In genomic region chr5:58800861-58801540, GRCh38 we compare ENCODE assay signal across 16 cellular contexts.
DNase-seq lines count a peak whose midpoint lies in the region; ATAC-seq, FAIRE-seq and TF ChIP-seq lines count a peak whose summit lies in the region.
"Had no signal": no experiment of that assay in that cellular context is flagged by ENCODE, and none has a peak within 500 bp of the region (broad histone marks: within the 10 kb centered on the region; RNA-seq: fewer than 3 reads in every experiment).

No MANE protein-coding gene starts in this region.

- no peaks in the 10 kb centered on the region for H3K79me1 ChIP-seq in H9 (ENCODE audit: insufficient read depth, low read depth, low read length, poor library complexity, severe bottlenecking)

- no peak overlapping the region for H3K4ac ChIP-seq in H9 (ENCODE audit: low read depth, low read length)

- H3K14ac ChIP-seq in H9 (ENCODE audit: insufficient read depth, low read length): no peak overlapping the region

- ATAC-seq in GM23338 (no peak; the same call in 2 of the 3 replicates), Right ventricle myocardium inferior (no peak), mucosa of descending colon (no peak)
- ATAC-seq: A549; CD8-positive, alpha-beta T cell had no signal

- WGBS in H9 (ENCODE audit: extremely low coverage, insufficient read length, low lambda C conversion rate): no CpG with 5 or more reads among the region's 5 CpGs

- no peak overlapping the region for H3K4me3 Mint-ChIP-seq in GM23338
- H3K4me3 Mint-ChIP-seq in H9: no peak overlapping the region
- H3K4me3 Mint-ChIP-seq: CD14-positive monocyte; CD8-positive, alpha-beta T cell; IgD-negative memory B cell had no signal

- FAIRE-seq in bronchial epithelial cell (lab: Jason Lieb, UNC): peak; percentile 43
- FAIRE-seq: D721Med, GM12892, H54 had no signal

- DNase-seq in GM23338 (ENCODE audit: low spot score) (no peak), H9 (no peak), OCI-M1 (lab: John Stamatoyannopoulos, UW) (peak; percentile 13), bronchial epithelial cell (ENCODE audit: low read depth) (no peak), Right ventricle myocardium inferior (ENCODE audit: missing footprints) (no peak), substantia nigra (lab: John Stamatoyannopoulos, UW) (no peak), mucosa of descending colon (no peak)
- DNase-seq: CD8-positive, alpha-beta T cell; DND-41; GDM1 had no signal

- no peaks in the 10 kb centered on the region for H3K36me3 Mint-ChIP-seq in GM23338 (ENCODE audit: low read depth)
- no peaks in the 10 kb centered on the region for H3K36me3 Mint-ChIP-seq in H9 (ENCODE audit: insufficient read depth in 1 of 3, low read depth in 3 of 3)
- H3K36me3 Mint-ChIP-seq: CD14-positive monocyte; CD8-positive, alpha-beta T cell; IgD-negative memory B cell had no signal

- H3K23ac ChIP-seq in H9 (ENCODE audit: insufficient read length, low read depth, low read length): no peak overlapping the region

- no peak overlapping the region for H4K8ac ChIP-seq in H9 (replicated peaks; ENCODE audit: insufficient read length, low read depth, low read length)

- H3K27me3 ChIP-seq in GM23338 (ENCODE audit: insufficient read depth) (no peaks in the 10 kb centered on the region), H9 (ENCODE audit: insufficient read depth, low read length) (no peaks in the 10 kb centered on the region), bronchial epithelial cell (ENCODE audit: control insufficient read depth, insufficient read depth, low read length) (no peaks in the 10 kb centered on the region)

- H4K20me1 ChIP-seq in GM23338 (replicated peaks; ENCODE audit: insufficient read depth) (no peaks in the 10 kb centered on the region), H9 (ENCODE audit: control insufficient read depth, insufficient read depth, insufficient read length) (no peaks in the 10 kb centered on the region)

- no peak overlapping the region for H2BK12ac ChIP-seq in H9 (ENCODE audit: insufficient read length, low read depth, low read length)

- H3K4me2 ChIP-seq in GM23338 (no peak overlapping the region), H9 (ENCODE audit: insufficient read depth, insufficient read length, low read length) (no peak overlapping the region)
- H3K4me2 ChIP-seq: A549 had no signal

- H3K9me3 Mint-ChIP-seq in GM23338 (no peaks in the 10 kb centered on the region), H9 (no peaks in the 10 kb centered on the region)
- H3K9me3 Mint-ChIP-seq: CD8-positive, alpha-beta T cell; IgD-negative memory B cell had no signal

- H3K36me3 ChIP-seq in GM23338 (ENCODE audit: insufficient read depth) (no peaks in the 10 kb centered on the region), bronchial epithelial cell (ENCODE audit: control insufficient read depth, insufficient read depth, low read length) (no peaks in the 10 kb centered on the region), mucosa of descending colon (ENCODE audit: low read depth) (no peaks in the 10 kb centered on the region)

- H3F3A ChIP-seq in GM23338 (replicated peaks; ENCODE audit: low read depth): no peaks in the 10 kb centered on the region

- no peak overlapping the region for H2BK15ac ChIP-seq in H9 (ENCODE audit: low read depth, low read length)

- H3K9me3 ChIP-seq in H9 (ENCODE audit: control insufficient read depth, low read depth, low read length): no peaks in the 10 kb centered on the region
- H3K9me3 ChIP-seq in mucosa of descending colon: no peaks in the 10 kb centered on the region
- H3K9me3 ChIP-seq: A549 had no signal

- H3K4me3 ChIP-seq in GM23338 (no peak overlapping the region), bronchial epithelial cell (ENCODE audit: low read depth, low read length) (no peak overlapping the region), mucosa of descending colon (no peak overlapping the region)
- H3K4me3 ChIP-seq: A549 had no signal

- H3K4me1 Mint-ChIP-seq in GM23338 (peaks cover 42% of the 10 kb centered on the region), H9 (peaks cover 12 to 40% of the 10 kb centered on the region in 2 experiments)
- H3K4me1 Mint-ChIP-seq: IgD-negative memory B cell had no signal

- H4K5ac ChIP-seq in H9 (ENCODE audit: insufficient read length, low read depth, low read length): no peak overlapping the region

- H3K27ac ChIP-seq in GM23338 (ENCODE audit: low read depth): no peak overlapping the region
- H3K27ac ChIP-seq in H9 (ENCODE audit: insufficient read length, low read depth, low read length): no peak overlapping the region
- H3K27ac ChIP-seq in substantia nigra (ENCODE audit: low read depth, low read length, poor library complexity, severe bottlenecking): no peak overlapping the region
- H3K27ac ChIP-seq: A549 had no signal

- no peak overlapping the region for H4K91ac ChIP-seq in H9 (ENCODE audit: insufficient read length, low read depth, low read length)

- no peak overlapping the region for H2BK120ac ChIP-seq in H9 (ENCODE audit: low read depth, low read length, poor library complexity, severe bottlenecking)

- H3K9me2 ChIP-seq in GM23338 (ENCODE audit: insufficient read depth): no peaks in the 10 kb centered on the region

- no peak overlapping the region for H3T11ph ChIP-seq in H9 (ENCODE audit: low read length)

- H3K27me3 Mint-ChIP-seq in GM23338 (ENCODE audit: insufficient read depth, low read depth, poor library complexity) (no peaks in the 10 kb centered on the region), H9 (ENCODE audit: low read depth) (no peaks in the 10 kb centered on the region)

- no peak overlapping the region for H3K9ac ChIP-seq in H9 (ENCODE audit: extremely low read depth, insufficient read length, low read length)

- intact Hi-C loops in Right ventricle myocardium inferior (cut with DNase I) (no loop called here), mucosa of descending colon (cut with DNase I, micrococcal nuclease) (no loop called here)

- H2AFZ ChIP-seq in GM23338 (no peak overlapping the region), H9 (ENCODE audit: low read length) (no peak overlapping the region)

- H3K27ac Mint-ChIP-seq in GM23338 (peak overlapping the region; percentile 27; the same call in 1 of the 2 replicates), H9 (peak overlapping the region in 2 of 3 experiments; percentile 21 to 69; a peak in 3 of 7 replicates)
- H3K27ac Mint-ChIP-seq: CD8-positive, alpha-beta T cell; IgD-negative memory B cell had no signal

- no peaks in the 10 kb centered on the region for H3K23me2 ChIP-seq in H9 (ENCODE audit: insufficient read length, low read depth, low read length, poor library complexity, severe bottlenecking)

- H3K4me1 ChIP-seq in GM23338 (ENCODE audit: insufficient read depth) (0 out of 2 replicates have a peak, but pooled peaks cover 6% of the 10 kb centered on the region), H9 (ENCODE audit: insufficient read depth, low read length) (peaks cover 2% of the 10 kb centered on the region), mucosa of descending colon (ENCODE audit: low read depth) (no peaks in the 10 kb centered on the region)
- H3K4me1 ChIP-seq: A549 had no signal

- H3K56ac ChIP-seq in H9 (ENCODE audit: insufficient read length, low read depth, low read length): no peak overlapping the region

- no peak overlapping the region for H2AK5ac ChIP-seq in H9 (ENCODE audit: insufficient read length, low read length)

- no peaks in the 10 kb centered on the region for H3K79me2 ChIP-seq in GM23338 (replicated peaks; ENCODE audit: insufficient read depth)
- H3K79me2 ChIP-seq in H9 (ENCODE audit: insufficient read depth, low read length): no peaks in the 10 kb centered on the region

- no peak overlapping the region for H3K18ac ChIP-seq in H9 (ENCODE audit: insufficient read length, low read depth, low read length)

- no peak overlapping the region for H2BK5ac ChIP-seq in H9 (ENCODE audit: insufficient read length, low read length)

- H2BK20ac ChIP-seq in H9 (ENCODE audit: low read depth, low read length, poor library complexity, severe bottlenecking): no peak overlapping the region

- no peak for TF ChIP-seq CTCF in GM23338 (conservative IDR thresholded peaks at IDR 0.05; ENCODE audit: low read depth in 2 of 2)
- TF ChIP-seq CTCF in H9 (conservative IDR thresholded peaks at IDR 0.05): no peak
- no peak for TF ChIP-seq CTCF in bronchial epithelial cell (IDR thresholded peaks at IDR 0.05; ENCODE audit: insufficient read depth, low read length, severe bottlenecking)
- TF ChIP-seq CTCF in mucosa of descending colon (IDR thresholded peaks at IDR 0.05): no peak

TF ChIP-seq in GM23338, 12 proteins besides CTCF, POLR2A, EP300 and RAD21 (continues in another document):
- no peak for TF ChIP-seq JUNB (IDR thresholded peaks at IDR 0.05; ENCODE audit: unreplicated experiment)
- TF ChIP-seq EZH2 (IDR thresholded peaks at IDR 0.05; ENCODE audit: low read depth, unreplicated experiment): no peak
